In the genomic region with DNA sequence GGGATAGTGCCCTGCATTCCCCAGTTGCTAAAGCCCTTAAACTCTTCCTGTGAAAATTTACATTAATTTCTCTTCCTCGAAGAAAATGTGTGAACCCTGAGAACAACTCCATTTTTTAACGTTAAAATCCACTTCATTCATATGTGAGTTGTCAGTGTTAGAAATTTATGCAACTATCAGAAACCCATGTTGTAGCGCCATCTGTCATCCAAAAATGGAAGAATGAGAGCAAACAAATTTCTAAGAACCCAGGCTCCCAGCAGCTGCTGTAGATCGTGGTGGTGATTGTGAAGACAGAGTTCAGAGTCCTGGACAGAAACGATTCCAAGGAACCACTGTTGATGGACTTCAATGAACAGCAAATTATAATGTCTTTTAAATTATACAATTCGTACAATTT, we compare ENCODE assay signal across 13 cellular contexts.
A peak's percentile ranks its signal among the peaks of the same experiment; 100 is the strongest.
DNase-seq lines count a peak whose midpoint lies in the region; ATAC-seq and TF ChIP-seq lines count a peak whose summit lies in the region.
"Had no signal": no experiment of that assay in that cellular context is flagged by ENCODE, and none has a peak within 500 bp of the region (broad histone marks: within the 10 kb centered on the region; RNA-seq: fewer than 3 reads in every experiment).

No MANE protein-coding gene starts in this region.

- H3K9me3 Mint-ChIP-seq in brain (peaks cover 0 to 10% (median 3%) of the 10 kb centered on the region in 5 experiments), progenitor cell of endocrine pancreas (ENCODE audit: low read depth) (no peaks in the 10 kb centered on the region)
- H3K9me3 Mint-ChIP-seq: activated CD4-positive, alpha-beta memory T cell treated with anti-CD3 and anti-CD28 coated beads, Interleukin-2, amount 10 ng/mL, durations not matched to agents 7 days and 5 days had no signal

- H3K4me3 ChIP-seq in esophagus squamous epithelium (no peak overlapping the region), Karpas-422 (ENCODE audit: low read length) (no peak overlapping the region)
- H3K4me3 ChIP-seq: adrenal gland had no signal

- H3K4me3 Mint-ChIP-seq in brain (no peak overlapping the region), progenitor cell of endocrine pancreas (ENCODE audit: low read depth) (no peak overlapping the region)
- H3K4me3 Mint-ChIP-seq: activated CD4-positive, alpha-beta memory T cell treated with anti-CD3 and anti-CD28 coated beads, Interleukin-2, amount 10 ng/mL, durations not matched to agents 7 days and 5 days had no signal

- H4K20me1 ChIP-seq in Karpas-422 (ENCODE audit: insufficient read depth, low read depth, low read length) = no peaks in the 10 kb centered on the region

- H3K9me3 ChIP-seq in esophagus squamous epithelium (no peaks in the 10 kb centered on the region), Karpas-422 (ENCODE audit: low read length) (0 out of 2 replicates have a peak, but pooled peaks cover under 1% of the 10 kb centered on the region)
- H3K9me3 ChIP-seq: adrenal gland had no signal

- H3K79me2 ChIP-seq in Karpas-422 (ENCODE audit: low read length) = no peaks in the 10 kb centered on the region

- peaks cover 0 to 5% (median 0%) of the 10 kb centered on the region in 3 donors for H3K4me1 ChIP-seq in esophagus squamous epithelium
- no peaks in the 10 kb centered on the region for H3K4me1 ChIP-seq in Karpas-422 (ENCODE audit: low read length)
- H3K4me1 ChIP-seq: adrenal gland had no signal

- H3K27ac ChIP-seq in esophagus squamous epithelium = no peak overlapping the region
- H3K27ac ChIP-seq in Karpas-422 (ENCODE audit: low read length) = no peak overlapping the region
- H3K27ac ChIP-seq: adrenal gland had no signal

- TF ChIP-seq CTCF in brain (conservative IDR thresholded peaks at IDR 0.05) (peak; percentile 55 to 70), progenitor cell of endocrine pancreas (IDR thresholded peaks at IDR 0.05; ENCODE audit: unreplicated experiment) (peak; percentile 34), esophagus squamous epithelium (IDR thresholded peaks at IDR 0.05) (peak in 2 of 6 experiments; percentile 7 to 16)

- H3K36me3 Mint-ChIP-seq in brain (no peaks in the 10 kb centered on the region), progenitor cell of endocrine pancreas (ENCODE audit: insufficient read depth) (no peaks in the 10 kb centered on the region)

- DNase-seq in NCI-H2029 treated with DMSO at 0.1 percent for 48 hours (lab: John Stamatoyannopoulos, UW) (peak; percentile 1), NCI-H2029 (lab: John Stamatoyannopoulos, UW) (no peak), NCI-H1436 treated with DMSO at 0.1 percent for 48 hours (lab: John Stamatoyannopoulos, UW) (peak; percentile 27), progenitor cell of endocrine pancreas (ENCODE audit: low spot score, unreplicated experiment) (no peak), esophagus squamous epithelium (lab: John Stamatoyannopoulos, UW) (no peak), Karpas-422 (no peak)
- DNase-seq: activated CD4-positive, alpha-beta memory T cell treated with anti-CD3 and anti-CD28 coated beads, Interleukin-2, amount 10 ng/mL, durations not matched to agents 7 days and 5 days; erythroblast; kidney glomerular epithelial cell; NCI-H1048 had no signal

- H2AFZ ChIP-seq in Karpas-422 (ENCODE audit: low read length) = no peak overlapping the region

- WGBS in esophagus squamous epithelium, 2 donors = 29 to 42% methylated on average over 6 of the region's 6 CpGs

- no peak overlapping the region for H3K9ac ChIP-seq in Karpas-422 (ENCODE audit: low read length)

- H3K36me3 ChIP-seq in esophagus squamous epithelium (no peaks in the 10 kb centered on the region), Karpas-422 (ENCODE audit: insufficient read depth, low read length) (no peaks in the 10 kb centered on the region)
- H3K36me3 ChIP-seq: adrenal gland had no signal

- H3K27me3 ChIP-seq in esophagus squamous epithelium (peaks cover 0 to 15% (median 0%) of the 10 kb centered on the region in 4 donors), Karpas-422 (ENCODE audit: low read length) (no peaks in the 10 kb centered on the region)

- H3K9me2 ChIP-seq in Karpas-422 (replicated peaks; ENCODE audit: insufficient read depth, low read length) = no peaks in the 10 kb centered on the region

- H3K4me2 ChIP-seq in Karpas-422 (ENCODE audit: low read depth, low read length, poor library complexity, severe bottlenecking) = no peak overlapping the region

- H3K27ac Mint-ChIP-seq in brain = peak overlapping the region in 1 of 5 experiments; percentile 10
- H3K27ac Mint-ChIP-seq in progenitor cell of endocrine pancreas = no peak overlapping the region
- H3K27ac Mint-ChIP-seq: activated CD4-positive, alpha-beta memory T cell treated with anti-CD3 and anti-CD28 coated beads, Interleukin-2, amount 10 ng/mL, durations not matched to agents 7 days and 5 days had no signal

- TF ChIP-seq POLR2A in esophagus squamous epithelium (IDR thresholded peaks at IDR 0.05) = no peak

- intact Hi-C loops in esophagus squamous epithelium (cut with DNase I) = no loop called here

- H3K27me3 Mint-ChIP-seq in brain (peaks cover 6% of the 10 kb centered on the region), progenitor cell of endocrine pancreas (no peaks in the 10 kb centered on the region)
- H3K27me3 Mint-ChIP-seq: activated CD4-positive, alpha-beta memory T cell treated with anti-CD3 and anti-CD28 coated beads, Interleukin-2, amount 10 ng/mL, durations not matched to agents 7 days and 5 days had no signal

- H3K4me1 Mint-ChIP-seq in brain (peaks cover 18% of the 10 kb centered on the region), progenitor cell of endocrine pancreas (ENCODE audit: low read depth) (peaks cover 2% of the 10 kb centered on the region)
- H3K4me1 Mint-ChIP-seq: activated CD4-positive, alpha-beta memory T cell treated with anti-CD3 and anti-CD28 coated beads, Interleukin-2, amount 10 ng/mL, durations not matched to agents 7 days and 5 days had no signal

- no peak for ATAC-seq in GM21360 (IDR thresholded peaks at IDR 0.05; ENCODE audit: unreplicated experiment)

Comparison
In these comparisons a context has a peak if more than half of its experiments do, and no peak if none do; other contexts are left out.
1. DNase-seq: peak in NCI-H2029 treated with DMSO at 0.1 percent for 48 hours (single experiment) and NCI-H1436 treated with DMSO at 0.1 percent for 48 hours (single experiment); none in NCI-H2029 (single experiment), progenitor cell of endocrine pancreas (single experiment), esophagus squamous epithelium (single experiment) and Karpas-422 (single experiment).